ENCODE assay signal across 23 cellular contexts in genomic region chr12:33265900-33266299, GRCh38.
"Had no signal": no experiment of that assay in that cellular context is flagged by ENCODE, and none has a peak within 500 bp of the region (broad histone marks: within the 10 kb centered on the region; RNA-seq: fewer than 3 reads in every experiment).

No MANE protein-coding gene starts in this region.

- ATAC-seq: activated T-cell treated with anti-CD3 and anti-CD28 coated beads, Interleukin-2, amount 50 U/mL, for 4 hours; natural killer cell; right lobe of liver; stimulated activated memory B cell treated with anti-CD40 and anti-IgM and Interleukin-4, amounts not matched to agents 10 μg/mL and 1 μg/mL and 100 μg/mL, for 72 hours had no signal

- H3K9me3 ChIP-seq: adrenal gland, ascending aorta, left ventricle myocardium inferior, right lobe of liver, stomach, suprapubic skin, tibial nerve, uterus had no signal

- H3K36me3 ChIP-seq: adrenal gland, ascending aorta, brain microvascular endothelial cell, left ventricle myocardium inferior, right lobe of liver, stomach, suprapubic skin, tibial nerve, uterus had no signal

- H3K4me3 ChIP-seq: adrenal gland, ascending aorta, left ventricle myocardium inferior, right lobe of liver, skin epidermis, stomach, suprapubic skin, tibial nerve, uterus had no signal

- DNase-seq: activated CD8-positive, alpha-beta memory T cell treated with anti-CD3 and anti-CD28 coated beads, Interleukin-2, amount 50 U/mL, for 48 hours; activated naive CD4-positive, alpha-beta T cell; activated T-cell treated with anti-CD3 and anti-CD28 coated beads, Interleukin-2, amount 50 U/mL, for 4 hours; adrenal gland; brain microvascular endothelial cell; caudate nucleus; effector CD4-positive, alpha-beta T cell; erythroblast; foreskin fibroblast; immature natural killer cell; left ventricle myocardium inferior; midbrain; natural killer cell; nucleus accumbens; right lobe of liver; stimulated activated CD4-positive, alpha-beta T cell treated with anti-CD3 and anti-CD28 coated beads, Interleukin-2, amount 100 ng/mL, for 24 hours; stomach; uterus had no signal

- H3K27me3 ChIP-seq: adrenal gland, ascending aorta, brain microvascular endothelial cell, right lobe of liver, stomach, suprapubic skin, tibial nerve, uterus had no signal

- H3K4me1 ChIP-seq: adrenal gland, ascending aorta, left ventricle myocardium inferior, right lobe of liver, stomach, suprapubic skin, uterus had no signal

- H3K27ac ChIP-seq: ascending aorta, brain microvascular endothelial cell, left ventricle myocardium inferior, right lobe of liver, skin epidermis, stomach, suprapubic skin, uterus had no signal
